In the genomic region with DNA sequence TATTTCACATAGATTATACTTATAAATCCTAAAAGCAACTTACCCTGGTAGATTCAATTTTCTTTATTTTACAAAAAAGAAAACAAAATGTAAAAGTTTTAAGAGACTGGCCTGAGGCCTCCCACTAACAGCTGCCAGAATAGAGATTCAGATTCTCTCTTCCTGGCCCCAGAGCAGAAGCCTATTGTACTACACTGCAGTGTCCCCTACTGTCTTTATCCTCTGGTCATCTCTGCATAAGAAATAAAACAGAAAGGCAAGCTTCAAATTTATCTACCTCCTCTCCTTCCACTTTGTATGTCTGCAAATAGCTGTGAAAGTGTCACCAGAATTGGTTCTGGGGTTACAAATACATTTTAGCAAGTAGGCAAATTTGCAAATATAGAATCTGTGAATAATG, we compare ENCODE assay signal across 17 cellular contexts.
DNase-seq lines count a peak whose midpoint lies in the region; FAIRE-seq and TF ChIP-seq lines count a peak whose summit lies in the region.
"Had no signal": no experiment of that assay in that cellular context is flagged by ENCODE, and none has a peak within 500 bp of the region (broad histone marks: within the 10 kb centered on the region; RNA-seq: fewer than 3 reads in every experiment).

No MANE protein-coding gene starts in this region.

- no peaks in the 10 kb centered on the region for H3K36me3 Mint-ChIP-seq in activated CD4-positive, alpha-beta memory T cell treated with anti-CD3 and anti-CD28 coated beads for 36 hours
- H3K36me3 Mint-ChIP-seq: immature natural killer cell had no signal

- H3K36me3 ChIP-seq in mammary epithelial cell (ENCODE audit: insufficient read depth, low read length), result no peaks in the 10 kb centered on the region
- H3K36me3 ChIP-seq in kidney epithelial cell (ENCODE audit: control insufficient read depth, insufficient read depth, low read length), result no peaks in the 10 kb centered on the region
- H3K36me3 ChIP-seq: BLaER1 treated with 17β-estradiol and CSF1 and Interleukin-3, amounts not matched to agents 10 nM and 100 nM; esophagus squamous epithelium; SJSA1 had no signal

- intact Hi-C loops in mammary epithelial cell (cut with micrococcal nuclease), result loop anchor here (10.0 kb wide), 4 partner anchors 139 to 979 kb away; no protein-coding TSS in a partner anchor
- intact Hi-C loops in activated CD4-positive, alpha-beta memory T cell treated with anti-CD3 and anti-CD28 coated beads for 36 hours (cut with micrococcal nuclease), result no loop called here

- H3K79me2 ChIP-seq in mammary epithelial cell (ENCODE audit: insufficient read depth, low read length), result no peaks in the 10 kb centered on the region

- H4K20me1 ChIP-seq in mammary epithelial cell (ENCODE audit: insufficient read depth, low read length), result no peaks in the 10 kb centered on the region
- H4K20me1 ChIP-seq: BLaER1 treated with 17β-estradiol and CSF1 and Interleukin-3, amounts not matched to agents 10 nM and 100 nM had no signal

- H3K9me3 ChIP-seq in mammary epithelial cell (replicated peaks; ENCODE audit: insufficient read depth, low read length), result no peaks in the 10 kb centered on the region
- H3K9me3 ChIP-seq: BLaER1 treated with 17β-estradiol and CSF1 and Interleukin-3, amounts not matched to agents 10 nM and 100 nM; esophagus squamous epithelium; SJSA1 had no signal

- H3K4me2 ChIP-seq in mammary epithelial cell (ENCODE audit: insufficient read depth, low read depth, low read length), result no peak overlapping the region
- H3K4me2 ChIP-seq: BLaER1 treated with 17β-estradiol and CSF1 and Interleukin-3, amounts not matched to agents 10 nM and 100 nM had no signal

- H3K27me3 ChIP-seq in mammary epithelial cell (ENCODE audit: insufficient read depth, low read length) (no peaks in the 10 kb centered on the region), kidney epithelial cell (ENCODE audit: control insufficient read depth, insufficient read depth, low read length) (no peaks in the 10 kb centered on the region)
- H3K27me3 ChIP-seq: BLaER1 treated with 17β-estradiol and CSF1 and Interleukin-3, amounts not matched to agents 10 nM and 100 nM; esophagus squamous epithelium; SJSA1 had no signal

- DNase-seq in DMS114 treated with DMSO at 0.1 percent for 48 hours (lab: John Stamatoyannopoulos, UW; ENCODE audit: unreplicated experiment) (peak; percentile 1), LNCaP clone FGC (ENCODE audit: low read depth) (no peak), mammary epithelial cell (peak; percentile 5), kidney epithelial cell (ENCODE audit: low read depth) (no peak), GM12892 (ENCODE audit: insufficient read length) (no peak), GM20000 (ENCODE audit: low spot score) (no peak), NCI-H2227 treated with DMSO at 0.1 percent for 48 hours (lab: John Stamatoyannopoulos, UW) (no peak)
- DNase-seq in activated CD4-positive, alpha-beta memory T cell treated with anti-CD3 and anti-CD28 coated beads for 36 hours, result no peak
- DNase-seq: activated naive CD4-positive, alpha-beta T cell treated with anti-CD3 and anti-CD28 coated beads for 36 hours; esophagus squamous epithelium; HFFc6; immature natural killer cell; NCI-H1105 had no signal

- dilution Hi-C loops in mammary epithelial cell (cut with HindIII; ENCODE audit: low sequenced_read_pairs), result no loop called here

- peaks cover 6% of the 10 kb centered on the region for H3K9me3 Mint-ChIP-seq in activated CD4-positive, alpha-beta memory T cell treated with anti-CD3 and anti-CD28 coated beads for 36 hours

- no peak for TF ChIP-seq POLR2A in GM12892 (IDR thresholded peaks at IDR 0.05; ENCODE audit: low read depth, low read length)

- TF ChIP-seq CTCF in LNCaP clone FGC (IDR thresholded peaks at IDR 0.05; ENCODE audit: control insufficient read depth, extremely low read depth, insufficient read depth) (peak; percentile 22; the same call in 1 of the 2 replicates), mammary epithelial cell (conservative IDR thresholded peaks at IDR 0.05 in 1 of 2, IDR thresholded peaks at IDR 0.05 in 1 of 2; ENCODE audit: extremely low read depth in 1 of 2, insufficient read depth in 1 of 2, low read depth in 1 of 2, low read length in 2 of 2) (peak; percentile 34 to 77), kidney epithelial cell (IDR thresholded peaks at IDR 0.05; ENCODE audit: insufficient read depth, low read length, poor library complexity, severe bottlenecking) (peak; percentile 34), GM20000 (IDR thresholded peaks at IDR 0.05; ENCODE audit: extremely low read depth, missing control alignments) (no peak)

- no peak for FAIRE-seq in GM12892 (lab: Jason Lieb, UNC)
- FAIRE-seq: GM18507, HTR-8/SVneo had no signal

- no peak overlapping the region for H3K27ac Mint-ChIP-seq in activated CD4-positive, alpha-beta memory T cell treated with anti-CD3 and anti-CD28 coated beads for 36 hours
- H3K27ac Mint-ChIP-seq: activated naive CD4-positive, alpha-beta T cell treated with anti-CD3 and anti-CD28 coated beads for 36 hours; HFFc6; immature natural killer cell had no signal

- H3K4me1 ChIP-seq in mammary epithelial cell (ENCODE audit: insufficient read depth, low read length), result no peaks in the 10 kb centered on the region
- H3K4me1 ChIP-seq: BLaER1 treated with 17β-estradiol and CSF1 and Interleukin-3, amounts not matched to agents 10 nM and 100 nM; esophagus squamous epithelium; SJSA1 had no signal

- POLR2A ChIA-PET in activated CD4-positive, alpha-beta memory T cell treated with anti-CD3 and anti-CD28 coated beads for 36 hours (lab: Charles Lee), result no interaction called here

- H3K4me3 ChIP-seq in LNCaP clone FGC (ENCODE audit: low read depth, low read length) (no peak overlapping the region), mammary epithelial cell (replicated peaks in 1 of 3; ENCODE audit: insufficient read depth in 1 of 3, low read depth in 2 of 3, low read length in 3 of 3) (no peak overlapping the region), kidney epithelial cell (ENCODE audit: low read depth, low read length) (no peak overlapping the region)
- H3K4me3 ChIP-seq: BLaER1 treated with 17β-estradiol and CSF1 and Interleukin-3, amounts not matched to agents 10 nM and 100 nM; esophagus squamous epithelium; SJSA1 had no signal

- CTCF ChIA-PET in mammary epithelial cell (lab: Charles Lee; ENCODE audit: low non-redundant PET), result interaction anchor here (0.5 to 0.6 kb wide), 2 partner anchors 783 to 821 kb away, joined by 3 to 4 read pairs; no protein-coding TSS in a partner anchor
- CTCF ChIA-PET in activated CD4-positive, alpha-beta memory T cell treated with anti-CD3 and anti-CD28 coated beads for 36 hours (lab: Charles Lee), result no interaction called here

- no peak overlapping the region for H3K4me3 Mint-ChIP-seq in activated CD4-positive, alpha-beta memory T cell treated with anti-CD3 and anti-CD28 coated beads for 36 hours
- H3K4me3 Mint-ChIP-seq: activated naive CD4-positive, alpha-beta T cell treated with anti-CD3 and anti-CD28 coated beads for 36 hours; HFFc6; immature natural killer cell had no signal

- no TSS peak for BruUV-seq in mammary epithelial cell (replicated peaks; lab: Mats Ljungman, UMichigan)

- in situ Hi-C loops in mammary epithelial cell (cut with MboI; ENCODE audit: low sequenced_read_pairs in 2 of 2), result loop anchor here in 1 of 2 donors (25.0 kb wide), 1 partner anchor 272 kb away; no protein-coding TSS in a partner anchor

- no peak overlapping the region for H3K27ac ChIP-seq in mammary epithelial cell (ENCODE audit: insufficient read depth, low read depth, low read length)
- H3K27ac ChIP-seq: BLaER1 treated with 17β-estradiol and CSF1 and Interleukin-3, amounts not matched to agents 10 nM and 100 nM; esophagus squamous epithelium; SJSA1 had no signal

- H3K27me3 Mint-ChIP-seq in activated CD4-positive, alpha-beta memory T cell treated with anti-CD3 and anti-CD28 coated beads for 36 hours, result no peaks in the 10 kb centered on the region

- H2AFZ ChIP-seq in mammary epithelial cell (ENCODE audit: low read depth, low read length), result no peak overlapping the region

- H3K4me1 Mint-ChIP-seq in activated CD4-positive, alpha-beta memory T cell treated with anti-CD3 and anti-CD28 coated beads for 36 hours (ENCODE audit: low read depth), result no peaks in the 10 kb centered on the region
- H3K4me1 Mint-ChIP-seq: immature natural killer cell had no signal

- no peak overlapping the region for H3K9ac ChIP-seq in mammary epithelial cell (ENCODE audit: insufficient read depth, low read length)
- H3K9ac ChIP-seq: BLaER1 treated with 17β-estradiol and CSF1 and Interleukin-3, amounts not matched to agents 10 nM and 100 nM had no signal

Comparison
In these comparisons a context has a peak if more than half of its experiments do, and no peak if none do; other contexts are left out.
1. DNase-seq: peak in DMS114 treated with DMSO at 0.1 percent for 48 hours (single experiment) and mammary epithelial cell (single experiment); none in LNCaP clone FGC (single experiment), kidney epithelial cell (single experiment), GM12892 (single experiment), GM20000 (single experiment), NCI-H2227 treated with DMSO at 0.1 percent for 48 hours (single experiment) and activated CD4-positive, alpha-beta memory T cell treated with anti-CD3 and anti-CD28 coated beads for 36 hours (single experiment).